1 cellular context compared by ENCODE assay signal in genomic region chr16:88384222-88385111, GRCh38.
TF ChIP-seq lines count a peak whose summit lies in the region.

No MANE protein-coding gene starts in this region.

TF ChIP-seq in GM23338, 12 proteins besides CTCF, POLR2A, EP300 and RAD21 (continued from another document):
- TF ChIP-seq ZNF462 (CRISPR knock-in tag; IDR thresholded peaks at IDR 0.05) (no peak), STAT1 (IDR thresholded peaks at IDR 0.05; ENCODE audit: unreplicated experiment) (no peak), ZNF114 (CRISPR knock-in tag; IDR thresholded peaks at IDR 0.05) (no peak), CREB1 (CRISPR knock-in tag; IDR thresholded peaks at IDR 0.05; ENCODE audit: low read depth) (no peak), EZH2 (IDR thresholded peaks at IDR 0.05; ENCODE audit: low read depth, unreplicated experiment) (no peak), JUNB (IDR thresholded peaks at IDR 0.05; ENCODE audit: unreplicated experiment) (no peak), NANOG (IDR thresholded peaks at IDR 0.05; ENCODE audit: borderline replicate concordance) (no peak), ZNF331 (CRISPR knock-in tag; IDR thresholded peaks at IDR 0.05; ENCODE audit: low read depth) (no peak)
